In genomic region chr13:22698477-22698876, GRCh38 we compare ENCODE assay signal across 8 cellular contexts.
"Had no signal": no experiment of that assay in that cellular context is flagged by ENCODE, and none has a peak within 500 bp of the region (broad histone marks: within the 10 kb centered on the region; RNA-seq: fewer than 3 reads in every experiment).

No MANE protein-coding gene starts in this region.

- FAIRE-seq: HepG2, HTR-8/SVneo, K562 had no signal

- H3K9ac ChIP-seq: KMS-11 had no signal

- H3K4me3 ChIP-seq: K562 had no signal

- H3K27ac ChIP-seq: HL-60, KMS-11 had no signal

- ATAC-seq: HepG2, K562 had no signal

- H3K4me2 ChIP-seq: KMS-11 had no signal

- DNase-seq: IMR-90, KBM-7, KG1 had no signal
